8 cellular contexts compared by ENCODE assay signal in the genomic region with DNA sequence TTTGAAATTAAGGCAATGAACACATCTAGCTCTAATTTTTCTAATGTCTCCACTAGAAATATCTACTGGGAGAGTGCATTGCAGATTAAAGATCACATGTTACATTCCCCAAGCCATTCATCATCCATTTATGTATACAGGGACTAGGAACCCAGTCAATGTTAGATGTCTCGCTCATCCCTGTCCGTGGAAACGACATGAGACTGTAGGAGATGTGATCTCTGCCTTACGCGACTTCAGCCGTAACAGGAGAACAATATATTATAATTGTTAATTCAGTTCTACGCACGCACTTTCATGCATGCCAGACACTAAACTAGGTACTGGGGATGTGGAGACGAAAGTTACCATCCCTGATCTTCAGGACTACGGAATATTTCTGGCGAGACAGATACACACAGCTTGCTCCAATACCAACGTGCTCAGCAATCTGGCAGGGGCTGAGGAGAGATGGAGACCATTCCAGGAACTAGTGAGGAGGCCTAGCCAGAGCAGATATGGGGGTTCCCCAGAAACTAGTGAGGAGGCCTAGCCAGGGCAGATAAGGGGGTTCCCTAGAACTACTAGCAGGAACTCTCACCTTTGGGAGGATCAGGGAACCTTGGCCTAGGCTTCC. TPM values are rescaled to one million over a fixed set of nuclear protein-coding genes. Genes with fewer than 3 reads are reported as not detected.
DNase-seq lines count a peak whose midpoint lies in the region; ATAC-seq and TF ChIP-seq lines count a peak whose summit lies in the region.

No MANE protein-coding gene starts in this region.

- DNase-seq in BE2C (no peak), SJCRH30 (peak in 1 of 2 experiments; percentile 13), epithelial cell of prostate (ENCODE audit: low read depth, low spot score) (no peak), neuronal stem cell (ENCODE audit: low spot score) (no peak), UCSD-AML1 (lab: John Stamatoyannopoulos, UW; ENCODE audit: unreplicated experiment) (no peak), G401 (ENCODE audit: low spot score) (no peak)

- H3K27ac ChIP-seq in SJCRH30 = peak overlapping the region; percentile 87
- H3K27ac ChIP-seq in epithelial cell of prostate = peak overlapping the region; percentile 80
- no peak overlapping the region for H3K27ac ChIP-seq in neuronal stem cell (replicated peaks; ENCODE audit: low read length)

- peak overlapping the region; percentile 61 for H3K4me2 ChIP-seq in neuronal stem cell (ENCODE audit: insufficient read depth, low read length, poor library complexity, severe bottlenecking)

- in situ Hi-C loops in G401 (cut with HindIII; ENCODE audit: low sequenced_read_pairs) = no loop called here

- peak overlapping the region; percentile 67 for H3K4me3 ChIP-seq in BE2C (ENCODE audit: low read depth, low read length)
- peak overlapping the region; percentile 71 for H3K4me3 ChIP-seq in SJCRH30
- peak overlapping the region; percentile 87 to 89 for H3K4me3 ChIP-seq in neuronal stem cell (ENCODE audit: low read length in 2 of 2)

- H3K23ac ChIP-seq in neuronal stem cell (ENCODE audit: low read depth, low read length, poor library complexity) = no peak overlapping the region

- no peak overlapping the region for H3K14ac ChIP-seq in neuronal stem cell (ENCODE audit: low read length)

- H2BK5ac ChIP-seq in neuronal stem cell (ENCODE audit: low read length) = no peak overlapping the region

- TF ChIP-seq CTCF in BE2C (IDR thresholded peaks at IDR 0.05; ENCODE audit: low read depth, low read length) = no peak

- H2AFZ ChIP-seq in neuronal stem cell (ENCODE audit: low read length) = peak overlapping the region; percentile 97

- no peak overlapping the region for H2BK120ac ChIP-seq in neuronal stem cell (ENCODE audit: low read depth, low read length)

- H3K27me3 ChIP-seq in BE2C (no peaks in the 10 kb centered on the region), SJCRH30 (no peaks in the 10 kb centered on the region), neuronal stem cell (ENCODE audit: control insufficient read depth in 3 of 3, insufficient read depth in 3 of 3, low read depth in 1 of 3, low read length in 3 of 3) (no peaks in the 10 kb centered on the region)

- no peak overlapping the region for H2BK12ac ChIP-seq in neuronal stem cell (ENCODE audit: low read length)

- H3K18ac ChIP-seq in neuronal stem cell (ENCODE audit: low read length) = no peak overlapping the region

- peak; percentile 27 for ATAC-seq in GM21576 (IDR thresholded peaks at IDR 0.05; ENCODE audit: unreplicated experiment)
- no peak for ATAC-seq in HG02884 (IDR thresholded peaks at IDR 0.05; ENCODE audit: unreplicated experiment)

- H4K8ac ChIP-seq in neuronal stem cell (ENCODE audit: low read depth, low read length) = no peak overlapping the region

- H3K4me1 ChIP-seq in BE2C = no peaks in the 10 kb centered on the region
- peaks cover 18% of the 10 kb centered on the region for H3K4me1 ChIP-seq in SJCRH30
- peaks cover 4 to 10% of the 10 kb centered on the region in 2 donors for H3K4me1 ChIP-seq in neuronal stem cell (ENCODE audit: control insufficient read depth in 2 of 2, insufficient read depth in 1 of 2, low read depth in 1 of 2, low read length in 2 of 2)

- peaks cover 14% of the 10 kb centered on the region for H3K36me3 ChIP-seq in BE2C
- H3K36me3 ChIP-seq in SJCRH30 = peaks cover 5% of the 10 kb centered on the region; the same call in 1 of the 2 replicates
- peaks cover 4 to 28% of the 10 kb centered on the region in 2 donors for H3K36me3 ChIP-seq in neuronal stem cell (replicated peaks in 1 of 2; ENCODE audit: control insufficient read depth in 2 of 2, insufficient read depth in 2 of 2, low read length in 2 of 2)

- H3K79me1 ChIP-seq in neuronal stem cell (ENCODE audit: low read depth, low read length) = no peaks in the 10 kb centered on the region

- H2AK5ac ChIP-seq in neuronal stem cell (ENCODE audit: low read depth, low read length) = no peak overlapping the region

- no peaks in the 10 kb centered on the region for H3K9me3 ChIP-seq in BE2C
- H3K9me3 ChIP-seq in SJCRH30 (replicated peaks) = no peaks in the 10 kb centered on the region
- H3K9me3 ChIP-seq in neuronal stem cell (replicated peaks in 1 of 2; ENCODE audit: control insufficient read depth in 2 of 2, insufficient read depth in 1 of 2, low read depth in 1 of 2, low read length in 2 of 2) = no peaks in the 10 kb centered on the region

- H2BK15ac ChIP-seq in neuronal stem cell (ENCODE audit: low read length) = no peak overlapping the region

- no CpG with 5 or more reads among the region's 12 CpGs for WGBS in neuronal stem cell (ENCODE audit: extremely low coverage in 2 of 2, insufficient read length in 2 of 2, insufficient replicate concordance in 1 of 2), 2 donors

- H4K91ac ChIP-seq in neuronal stem cell (ENCODE audit: low read depth, low read length, poor library complexity) = no peak overlapping the region

- no peak overlapping the region for H3K4ac ChIP-seq in neuronal stem cell (ENCODE audit: low read length)

- H3K9ac ChIP-seq in neuronal stem cell (ENCODE audit: low read depth, low read length, poor library complexity) = no peak overlapping the region

RNA-seq across cellular contexts. Expression of a gene that starts 0.7 kb away (rescaled TPM):
- polyA plus RNA-seq in BE2C (2012; ENCODE audit: insufficient read depth, insufficient read length, low read depth) = 24.0 TPM
- total RNA-seq in SJCRH30 (2014; rRNA removed; shearing (Covaris generic)) = 21.3 and 24.5 TPM in 2 replicates
- 21.3 TPM for polyA plus RNA-seq in neuronal stem cell (2013, experiment 1 of 2)
- 21.8 TPM for polyA plus RNA-seq in neuronal stem cell (2013, experiment 2 of 2)
- total RNA-seq in G401 (2014; rRNA removed; shearing (Covaris generic)) = 25.0 and 48.3 TPM in 2 replicates

RNA-seq across cellular contexts. Expression of a gene that starts 21.7 kb away (rescaled TPM):
- polyA plus RNA-seq in BE2C (2012; ENCODE audit: insufficient read depth, insufficient read length, low read depth) = 9.4 TPM
- total RNA-seq in SJCRH30 (2014; rRNA removed; shearing (Covaris generic)) = 0.76 and 1.1 TPM in 2 replicates
- polyA plus RNA-seq in neuronal stem cell (2013, experiment 1 of 2) = 4.2 TPM
- polyA plus RNA-seq in neuronal stem cell (2013, experiment 2 of 2) = 4.2 TPM
- total RNA-seq in G401 (2014; rRNA removed; shearing (Covaris generic)) = 5.6 and 8.1 TPM in 2 replicates

RNA-seq across cellular contexts. Expression of a gene that starts 35.6 kb away (rescaled TPM):
- polyA plus RNA-seq in BE2C (2012; ENCODE audit: insufficient read depth, insufficient read length, low read depth) = 64.7 TPM
- 21.9 and 23.8 TPM in 2 replicates for total RNA-seq in SJCRH30 (2014; rRNA removed; shearing (Covaris generic))
- 23.1 TPM for polyA plus RNA-seq in neuronal stem cell (2013, experiment 1 of 2)
- polyA plus RNA-seq in neuronal stem cell (2013, experiment 2 of 2) = 23.5 TPM
- 54.0 and 73.2 TPM in 2 replicates for total RNA-seq in G401 (2014; rRNA removed; shearing (Covaris generic))

RNA-seq across cellular contexts. Expression of a gene that starts 35.9 kb away (rescaled TPM):
- 155 TPM for polyA plus RNA-seq in BE2C (2012; ENCODE audit: insufficient read depth, insufficient read length, low read depth)
- 53.4 and 54.2 TPM in 2 replicates for total RNA-seq in SJCRH30 (2014; rRNA removed; shearing (Covaris generic))
- 34.6 TPM for polyA plus RNA-seq in neuronal stem cell (2013, experiment 1 of 2)
- polyA plus RNA-seq in neuronal stem cell (2013, experiment 2 of 2) = 34.7 TPM
- total RNA-seq in G401 (2014; rRNA removed; shearing (Covaris generic)) = 56.0 and 64.6 TPM in 2 replicates

RNA-seq across cellular contexts. Expression of a gene that starts 50.9 kb away (rescaled TPM):
- 33.2 TPM for polyA plus RNA-seq in BE2C (2012; ENCODE audit: insufficient read depth, insufficient read length, low read depth)
- total RNA-seq in SJCRH30 (2014; rRNA removed; shearing (Covaris generic)) = 37.3 and 39.6 TPM in 2 replicates
- polyA plus RNA-seq in neuronal stem cell (2013, experiment 1 of 2) = 12.7 TPM
- 11.2 TPM for polyA plus RNA-seq in neuronal stem cell (2013, experiment 2 of 2)
- total RNA-seq in G401 (2014; rRNA removed; shearing (Covaris generic)) = 26.2 and 35.0 TPM in 2 replicates
